ENCODE assay signal across 8 cellular contexts in the genomic region with DNA sequence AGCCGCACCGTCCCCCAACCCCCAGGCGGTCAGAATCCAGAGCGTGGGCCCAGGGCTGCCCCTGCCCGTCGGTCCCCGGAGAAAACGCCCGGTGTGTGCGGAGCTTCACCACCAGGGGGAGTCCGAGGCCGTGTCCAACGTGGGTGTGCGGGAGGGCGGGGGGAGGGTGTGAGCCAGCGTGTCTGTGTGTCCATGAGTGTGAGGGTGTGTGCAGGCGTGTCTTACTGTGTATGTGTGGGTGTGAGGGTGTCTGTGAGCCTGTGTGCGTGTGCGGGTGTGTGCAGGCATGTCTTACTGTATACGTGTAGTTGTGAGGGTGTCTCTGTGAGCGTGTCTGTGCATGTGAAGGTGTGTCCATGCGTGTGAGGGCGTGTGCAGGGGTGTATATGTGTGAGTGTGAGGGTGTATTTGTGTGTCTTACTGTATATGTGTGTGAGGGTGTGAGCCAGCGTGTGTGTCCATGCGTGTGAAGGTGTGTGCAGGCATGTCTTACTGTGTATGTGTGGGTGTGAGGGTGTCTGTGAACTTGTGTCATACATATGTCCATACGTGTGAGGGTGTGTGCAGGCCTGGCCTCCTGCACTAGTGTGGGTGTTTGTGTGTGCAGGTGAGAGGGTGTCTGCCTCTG.
A peak's percentile ranks its signal among the peaks of the same experiment; 100 is the strongest.
DNase-seq lines count a peak whose midpoint lies in the region; ATAC-seq and TF ChIP-seq lines count a peak whose summit lies in the region.

No MANE protein-coding gene starts in this region.

- POLR2A ChIA-PET in AG04449 (lab: Yijun Ruan, JAX): no interaction called here

- ATAC-seq in HG02588 (IDR thresholded peaks at IDR 0.05; ENCODE audit: unreplicated experiment): no peak

- TF ChIP-seq CTCF in AG04449 (IDR thresholded peaks at IDR 0.05; ENCODE audit: insufficient read depth, low read length, missing control alignments): peak; percentile 93
- TF ChIP-seq CTCF in GM20000 (IDR thresholded peaks at IDR 0.05; ENCODE audit: extremely low read depth, missing control alignments): peak; percentile 90

- H3K4me3 ChIP-seq in AG04449 (ENCODE audit: low read depth, low read length): no peak overlapping the region

- CTCF ChIA-PET in AG04449 (lab: Yijun Ruan, JAX): interaction anchor here (0.8 to 2.0 kb wide), 30 partner anchors 8 to 403 kb away, joined by 3 to 24 read pairs (median 4); a partner anchor contains a TSS

- DNase-seq in AG04449 (ENCODE audit: low read depth, low spot score) (no peak), GM20000 (ENCODE audit: low spot score) (peak; percentile 89), NCI-H774 (lab: John Stamatoyannopoulos, UW) (peak; percentile 8), medulla oblongata (ENCODE audit: extremely low spot score) (peak; percentile 65)
- DNase-seq in activated CD8-positive, alpha-beta memory T cell treated with anti-CD3 and anti-CD28 coated beads for 24 hours: peak; percentile 93
- peak; percentile 80 for DNase-seq in effector CD4-positive, alpha-beta T cell
- peak; percentile 55 for DNase-seq in stimulated activated CD8-positive, alpha-beta memory T cell treated with anti-CD3 and anti-CD28 coated beads, Interleukin-15, amount 100 ng/mL, for 48 hours (ENCODE audit: low read depth in 2 of 2)
